ENCODE assay signal across 16 cellular contexts in genomic region chr12:123038966-123039365, GRCh38.
"Had no signal": no experiment of that assay in that cellular context is flagged by ENCODE, and none has a peak within 500 bp of the region (broad histone marks: within the 10 kb centered on the region; RNA-seq: fewer than 3 reads in every experiment).

No MANE protein-coding gene starts in this region.

- H3K9me3 ChIP-seq: gastroesophageal sphincter, mucosa of descending colon, tibial nerve had no signal

- H3K4me3 ChIP-seq: coronary artery, gastroesophageal sphincter, mucosa of descending colon, smooth muscle cell, tibial nerve had no signal

- DNase-seq: caudate nucleus; effector CD4-positive, alpha-beta T cell; glutamatergic neuron; immature natural killer cell; left colon; left ventricle myocardium superior; mucosa of descending colon; naive thymus-derived CD8-positive, alpha-beta T cell; stimulated activated CD4-positive, alpha-beta T cell treated with anti-CD3 and anti-CD28 coated beads, Interleukin-4, amount 100 ng/mL, for 1 hour; stimulated activated CD8-positive, alpha-beta memory T cell treated with anti-CD3 and anti-CD28 coated beads, Interleukin-4, amount 100 ng/mL, for 48 hours had no signal

- ATAC-seq: gastroesophageal sphincter; left colon; left ventricle myocardium superior; mucosa of descending colon; naive thymus-derived CD8-positive, alpha-beta T cell; right cardiac atrium; stimulated activated effector memory CD8-positive, alpha-beta T cell treated with anti-CD3 and anti-CD28 coated beads, Interleukin-12 subunit alpha, Interleukin-12 subunit beta, amount 100 ng/mL, for 72 hours had no signal

- H3K27me3 ChIP-seq: gastroesophageal sphincter, tibial nerve had no signal

- H3K27ac ChIP-seq: coronary artery, gastroesophageal sphincter, tibial nerve had no signal
